In genomic region chr4:84966382-84967291, GRCh38 we compare ENCODE assay signal across 1 cellular context.
A peak's percentile ranks its signal among the peaks of the same experiment; 100 is the strongest.
TF ChIP-seq lines count a peak whose summit lies in the region.

WDFY3 (minus strand) TSS chr4:84966690; CDS start chr4:84860591, 106,099 bp downstream.

TF ChIP-seq in K562, 482 proteins besides CTCF, POLR2A, EP300 and RAD21 (continued from another document and continues in another):
- TF ChIP-seq, protein P1, sequence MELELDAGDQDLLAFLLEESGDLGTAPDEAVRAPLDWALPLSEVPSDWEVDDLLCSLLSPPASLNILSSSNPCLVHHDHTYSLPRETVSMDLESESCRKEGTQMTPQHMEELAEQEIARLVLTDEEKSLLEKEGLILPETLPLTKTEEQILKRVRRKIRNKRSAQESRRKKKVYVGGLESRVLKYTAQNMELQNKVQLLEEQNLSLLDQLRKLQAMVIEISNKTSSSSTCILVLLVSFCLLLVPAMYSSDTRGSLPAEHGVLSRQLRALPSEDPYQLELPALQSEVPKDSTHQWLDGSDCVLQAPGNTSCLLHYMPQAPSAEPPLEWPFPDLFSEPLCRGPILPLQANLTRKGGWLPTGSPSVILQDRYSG (tag; conservative IDR thresholded peaks at IDR 0.05; ENCODE audit: low read depth) = no peak
- TF ChIP-seq SP1 (CRISPR knock-in tag; IDR thresholded peaks at IDR 0.05) (0 out of 2 replicates have a peak, but pooled peaks have one; percentile 24), ZNF184 (CRISPR knock-in tag; IDR thresholded peaks at IDR 0.05) (no peak), THRAP3 (IDR thresholded peaks at IDR 0.05; ENCODE audit: borderline replicate concordance) (no peak), NFYB (IDR thresholded peaks at IDR 0.05; ENCODE audit: extremely low read depth, insufficient read length) (no peak), TAF9B (IDR thresholded peaks at IDR 0.05; ENCODE audit: partially characterized antibody) (no peak), TARDBP (IDR thresholded peaks at IDR 0.05) (no peak), ZBTB12 (CRISPR knock-in tag; IDR thresholded peaks at IDR 0.05) (no peak), MAX (CRISPR knock-in tag; IDR thresholded peaks at IDR 0.05) (no peak), FOXJ2 (tag; IDR thresholded peaks at IDR 0.05) (no peak), BRF2 (IDR thresholded peaks at IDR 0.05; ENCODE audit: borderline replicate concordance, insufficient read depth, insufficient read length) (no peak), DIDO1 (tag; IDR thresholded peaks at IDR 0.05; ENCODE audit: low read depth) (no peak), NR2C1 (IDR thresholded peaks at IDR 0.05) (no peak), NR2C1 (tag; IDR thresholded peaks at IDR 0.05) (no peak), IRF9 (tag; IDR thresholded peaks at IDR 0.05) (no peak), CEBPG (CRISPR knock-in tag; IDR thresholded peaks at IDR 0.05) (no peak), CEBPG (tag; conservative IDR thresholded peaks at IDR 0.05 in 1 of 2, IDR thresholded peaks at IDR 0.05 in 1 of 2) (peak in 1 of 2 experiments; percentile 60; a peak in 1 of 4 replicates), ZNF583 (CRISPR knock-in tag; IDR thresholded peaks at IDR 0.05) (no peak), DLX4 (CRISPR knock-in tag; IDR thresholded peaks at IDR 0.05) (no peak), FOXK1 (CRISPR knock-in tag; IDR thresholded peaks at IDR 0.05; ENCODE audit: borderline replicate concordance) (no peak), ZNF134 (CRISPR knock-in tag; conservative IDR thresholded peaks at IDR 0.05) (no peak), NCOA1 (IDR thresholded peaks at IDR 0.05; ENCODE audit: low read depth) (no peak), THRB (CRISPR knock-in tag; conservative IDR thresholded peaks at IDR 0.05) (0 out of 2 replicates have a peak, but pooled peaks have one; percentile 27), TRIM24 (IDR thresholded peaks at IDR 0.05) (no peak), ZC3H4 (CRISPR knock-in tag; IDR thresholded peaks at IDR 0.05; ENCODE audit: borderline replicate concordance) (no peak), BRF1 (IDR thresholded peaks at IDR 0.05; ENCODE audit: borderline replicate concordance, extremely low read depth, insufficient read length) (no peak), TSC22D4 (tag; IDR thresholded peaks at IDR 0.05) (no peak), ZKSCAN3 (CRISPR knock-in tag; IDR thresholded peaks at IDR 0.05) (no peak), NR4A1 (CRISPR knock-in tag; IDR thresholded peaks at IDR 0.05) (no peak), NR4A1 (tag; IDR thresholded peaks at IDR 0.05) (no peak), FOS (IDR thresholded peaks at IDR 0.05; ENCODE audit: extremely low read depth, insufficient read length) (no peak), ESRRA (IDR thresholded peaks at IDR 0.05; ENCODE audit: borderline replicate concordance, low read depth) (peak; percentile 65; the same call in 1 of the 2 replicates), ZNF324 (CRISPR knock-in tag; IDR thresholded peaks at IDR 0.05) (no peak), KLF1 (tag; IDR thresholded peaks at IDR 0.05) (no peak), JUNB (CRISPR knock-in tag; conservative IDR thresholded peaks at IDR 0.05) (no peak), CBFA2T3 (IDR thresholded peaks at IDR 0.05) (no peak), PKNOX1 (IDR thresholded peaks at IDR 0.05) (peak; percentile 86), NFIX (CRISPR knock-in tag; IDR thresholded peaks at IDR 0.05; ENCODE audit: low read depth) (no peak), ZNF764 (CRISPR knock-in tag; IDR thresholded peaks at IDR 0.05; ENCODE audit: low read depth) (no peak), POLR3A (IDR thresholded peaks at IDR 0.05; ENCODE audit: borderline replicate concordance, extremely low read depth, insufficient read depth, insufficient read length) (no peak), KAT7 (CRISPR knock-in tag; IDR thresholded peaks at IDR 0.05; ENCODE audit: borderline replicate concordance) (no peak), IRF2 (CRISPR knock-in tag; IDR thresholded peaks at IDR 0.05) (no peak), FOXO4 (CRISPR knock-in tag; IDR thresholded peaks at IDR 0.05) (no peak), ZKSCAN1 (IDR thresholded peaks at IDR 0.05; ENCODE audit: low read depth, low read length) (no peak), SMAD3 (CRISPR knock-in tag; conservative IDR thresholded peaks at IDR 0.05) (no peak)
- TF ChIP-seq, protein P2, sequence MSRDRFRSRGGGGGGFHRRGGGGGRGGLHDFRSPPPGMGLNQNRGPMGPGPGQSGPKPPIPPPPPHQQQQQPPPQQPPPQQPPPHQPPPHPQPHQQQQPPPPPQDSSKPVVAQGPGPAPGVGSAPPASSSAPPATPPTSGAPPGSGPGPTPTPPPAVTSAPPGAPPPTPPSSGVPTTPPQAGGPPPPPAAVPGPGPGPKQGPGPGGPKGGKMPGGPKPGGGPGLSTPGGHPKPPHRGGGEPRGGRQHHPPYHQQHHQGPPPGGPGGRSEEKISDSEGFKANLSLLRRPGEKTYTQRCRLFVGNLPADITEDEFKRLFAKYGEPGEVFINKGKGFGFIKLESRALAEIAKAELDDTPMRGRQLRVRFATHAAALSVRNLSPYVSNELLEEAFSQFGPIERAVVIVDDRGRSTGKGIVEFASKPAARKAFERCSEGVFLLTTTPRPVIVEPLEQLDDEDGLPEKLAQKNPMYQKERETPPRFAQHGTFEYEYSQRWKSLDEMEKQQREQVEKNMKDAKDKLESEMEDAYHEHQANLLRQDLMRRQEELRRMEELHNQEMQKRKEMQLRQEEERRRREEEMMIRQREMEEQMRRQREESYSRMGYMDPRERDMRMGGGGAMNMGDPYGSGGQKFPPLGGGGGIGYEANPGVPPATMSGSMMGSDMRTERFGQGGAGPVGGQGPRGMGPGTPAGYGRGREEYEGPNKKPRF (IDR thresholded peaks at IDR 0.05; ENCODE audit: low read depth, low read length) = no peak
- TF ChIP-seq, protein P3, sequence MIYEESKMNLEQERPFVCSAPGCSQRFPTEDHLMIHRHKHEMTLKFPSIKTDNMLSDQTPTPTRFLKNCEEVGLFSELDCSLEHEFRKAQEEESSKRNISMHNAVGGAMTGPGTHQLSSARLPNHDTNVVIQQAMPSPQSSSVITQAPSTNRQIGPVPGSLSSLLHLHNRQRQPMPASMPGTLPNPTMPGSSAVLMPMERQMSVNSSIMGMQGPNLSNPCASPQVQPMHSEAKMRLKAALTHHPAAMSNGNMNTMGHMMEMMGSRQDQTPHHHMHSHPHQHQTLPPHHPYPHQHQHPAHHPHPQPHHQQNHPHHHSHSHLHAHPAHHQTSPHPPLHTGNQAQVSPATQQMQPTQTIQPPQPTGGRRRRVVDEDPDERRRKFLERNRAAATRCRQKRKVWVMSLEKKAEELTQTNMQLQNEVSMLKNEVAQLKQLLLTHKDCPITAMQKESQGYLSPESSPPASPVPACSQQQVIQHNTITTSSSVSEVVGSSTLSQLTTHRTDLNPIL (CRISPR knock-in tag; IDR thresholded peaks at IDR 0.05) = no peak
- TF ChIP-seq, protein P4, sequence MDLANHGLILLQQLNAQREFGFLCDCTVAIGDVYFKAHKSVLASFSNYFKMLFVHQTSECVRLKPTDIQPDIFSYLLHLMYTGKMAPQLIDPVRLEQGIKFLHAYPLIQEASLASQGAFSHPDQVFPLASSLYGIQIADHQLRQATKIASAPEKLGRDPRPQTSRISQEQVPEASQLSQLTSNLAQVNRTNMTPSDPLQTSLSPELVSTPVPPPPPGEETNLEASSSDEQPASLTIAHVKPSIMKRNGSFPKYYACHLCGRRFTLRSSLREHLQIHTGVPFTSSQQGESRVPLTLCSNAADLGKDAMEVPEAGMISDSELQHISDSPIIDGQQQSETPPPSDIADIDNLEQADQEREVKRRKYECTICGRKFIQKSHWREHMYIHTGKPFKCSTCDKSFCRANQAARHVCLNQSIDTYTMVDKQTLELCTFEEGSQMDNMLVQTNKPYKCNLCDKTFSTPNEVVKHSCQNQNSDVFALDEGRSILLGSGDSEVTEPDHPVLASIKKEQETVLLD (IDR thresholded peaks at IDR 0.05) = no peak
- TF ChIP-seq, protein P5, sequence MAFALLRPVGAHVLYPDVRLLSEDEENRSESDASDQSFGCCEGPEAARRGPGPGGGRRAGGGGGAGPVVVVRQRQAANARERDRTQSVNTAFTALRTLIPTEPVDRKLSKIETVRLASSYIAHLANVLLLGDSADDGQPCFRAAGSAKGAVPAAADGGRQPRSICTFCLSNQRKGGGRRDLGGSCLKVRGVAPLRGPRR (CRISPR knock-in tag; IDR thresholded peaks at IDR 0.05) = no peak
